ENCODE assay signal across 13 cellular contexts in genomic region chr3:30720586-30721313, GRCh38.
DNase-seq lines count a peak whose midpoint lies in the region; ATAC-seq and TF ChIP-seq lines count a peak whose summit lies in the region.
"Had no signal": no experiment of that assay in that cellular context is flagged by ENCODE, and none has a peak within 500 bp of the region (broad histone marks: within the 10 kb centered on the region; RNA-seq: fewer than 3 reads in every experiment).

No MANE protein-coding gene starts in this region.

- peaks cover 8% of the 10 kb centered on the region for H3K9me3 Mint-ChIP-seq in MCF 10A (ENCODE audit: unreplicated experiment)

- H3K27ac Mint-ChIP-seq in MCF 10A (ENCODE audit: low read depth, unreplicated experiment): peak overlapping the region; percentile 23
- H3K27ac Mint-ChIP-seq: brain; T-helper 1 cell treated with Interleukin-12 subunit alpha and Interleukin-12 subunit beta and Interleukin-4 antibody, amounts not matched to agents 30 μg/mL and 1 μg/mL, for 36 hours had no signal

- DNase-seq in MCF 10A (ENCODE audit: unreplicated experiment): peak; percentile 55
- DNase-seq in breast epithelium (ENCODE audit: low spot score in 2 of 2): no peak
- peak; percentile 81 for DNase-seq in SW480 (ENCODE audit: low spot score)
- peak; percentile 50 for DNase-seq in glomerular visceral epithelial cell (ENCODE audit: extremely low spot score)
- DNase-seq in NCI-H1092 (lab: John Stamatoyannopoulos, UW): no peak
- DNase-seq in NCI-H1436 treated with DMSO at 0.1 percent for 48 hours (lab: John Stamatoyannopoulos, UW): no peak
- no peak for DNase-seq in NCI-H1694 (lab: John Stamatoyannopoulos, UW)
- DNase-seq: KG1, NCI-H446 had no signal

- intact Hi-C loops in MCF 10A (cut with micrococcal nuclease): no loop called here
- intact Hi-C loops in breast epithelium (cut with DNase I; ENCODE audit: low total_unique reads): no loop called here

- TF ChIP-seq CTCF in MCF 10A (IDR thresholded peaks at IDR 0.05; ENCODE audit: unreplicated experiment) (no peak), breast epithelium (IDR thresholded peaks at IDR 0.05) (no peak)

- POLR2A ChIA-PET in MCF 10A (lab: Yijun Ruan, JAX): interaction anchor here (1.3 kb wide), 1 partner anchor 50 kb away, joined by 4 read pairs; no protein-coding TSS in a partner anchor

- H3K4me3 ChIP-seq in breast epithelium: no peak overlapping the region

- H3K36me3 Mint-ChIP-seq in MCF 10A (ENCODE audit: insufficient read depth, unreplicated experiment): no peaks in the 10 kb centered on the region
- H3K36me3 Mint-ChIP-seq: brain had no signal

- H3K27me3 ChIP-seq in breast epithelium: no peaks in the 10 kb centered on the region

- peaks cover 15% of the 10 kb centered on the region for H3K4me1 Mint-ChIP-seq in MCF 10A (ENCODE audit: insufficient read depth, unreplicated experiment)
- H3K4me1 Mint-ChIP-seq: brain had no signal

- TF ChIP-seq POLR2A in breast epithelium (IDR thresholded peaks at IDR 0.05): no peak

- no peak for ATAC-seq in GM18520 (IDR thresholded peaks at IDR 0.05; ENCODE audit: unreplicated experiment)
- ATAC-seq: sciatic nerve had no signal

- H3K4me3 Mint-ChIP-seq in MCF 10A (ENCODE audit: unreplicated experiment): peak overlapping the region; percentile 3
- H3K4me3 Mint-ChIP-seq: brain; T-helper 1 cell treated with Interleukin-12 subunit alpha and Interleukin-12 subunit beta and Interleukin-4 antibody, amounts not matched to agents 30 μg/mL and 1 μg/mL, for 36 hours had no signal

- no peaks in the 10 kb centered on the region for H3K4me1 ChIP-seq in breast epithelium

- CTCF ChIA-PET in MCF 10A (lab: Yijun Ruan, JAX): interaction anchor here (0.7 kb wide), 1 partner anchor 546 kb away, joined by 4 read pairs; no protein-coding TSS in a partner anchor

- no peaks in the 10 kb centered on the region for H3K9me3 ChIP-seq in breast epithelium

- no peaks in the 10 kb centered on the region for H3K27me3 Mint-ChIP-seq in MCF 10A (ENCODE audit: insufficient read depth, unreplicated experiment)
- H3K27me3 Mint-ChIP-seq: brain had no signal

- no peak overlapping the region for H3K27ac ChIP-seq in breast epithelium

- no TSS peak for BruUV-seq in MCF 10A (replicated peaks; lab: Mats Ljungman, UMichigan)

- H3K36me3 ChIP-seq in breast epithelium: no peaks in the 10 kb centered on the region

Comparison
In these comparisons a context has a peak if more than half of its experiments do, and no peak if none do; other contexts are left out.
1. DNase-seq: peak in MCF 10A (single experiment), SW480 (single experiment) and glomerular visceral epithelial cell (single experiment); none in breast epithelium (0 of 2), NCI-H1092 (single experiment), NCI-H1436 treated with DMSO at 0.1 percent for 48 hours (single experiment) and NCI-H1694 (single experiment).